ENCODE assay signal across 20 cellular contexts in genomic region chr7:47351233-47352154, GRCh38.
DNase-seq lines count a peak whose midpoint lies in the region; ATAC-seq and TF ChIP-seq lines count a peak whose summit lies in the region.
"Had no signal": no experiment of that assay in that cellular context is flagged by ENCODE, and none has a peak within 500 bp of the region (broad histone marks: within the 10 kb centered on the region; RNA-seq: fewer than 3 reads in every experiment).

No MANE protein-coding gene starts in this region.

- DNase-seq in NCI-H82 (lab: John Stamatoyannopoulos, UW) (peak; percentile 4), NCI-H82 treated with DMSO at 0.1 percent for 48 hours (lab: John Stamatoyannopoulos, UW; ENCODE audit: unreplicated experiment) (no peak), mesenteric fat pad (ENCODE audit: low spot score) (peak; percentile 67), ureter (ENCODE audit: low spot score) (peak; percentile 26), glutamatergic neuron (no peak), DMS153 treated with DMSO at 0.1 percent for 48 hours (lab: John Stamatoyannopoulos, UW; ENCODE audit: unreplicated experiment) (no peak)
- DNase-seq: activated CD4-positive, alpha-beta T cell treated with anti-CD3 and anti-CD28 coated beads for 48 hours; cortex of kidney; heart right ventricle; HFFc6; immature natural killer cell; NCI-H1436 treated with DMSO at 0.1 percent for 48 hours; NCI-H2227 treated with DMSO at 0.1 percent for 48 hours; occipital lobe; retina; RPMI8226; stimulated activated CD4-positive, alpha-beta T cell treated with anti-CD3 and anti-CD28 coated beads, Interleukin-12 subunit alpha, Interleukin-12 subunit beta, amount 100 ng/mL, for 4 hours had no signal

- no peak for TF ChIP-seq CTCF in glutamatergic neuron (IDR thresholded peaks at IDR 0.05; ENCODE audit: partially characterized antibody, unreplicated experiment)

- peaks cover 3% of the 10 kb centered on the region for H3K9me3 Mint-ChIP-seq in glutamatergic neuron (ENCODE audit: unreplicated experiment)
- H3K9me3 Mint-ChIP-seq: activated T-helper 2 cell treated with anti-CD3 and anti-CD28 coated beads, Interferon-gamma antibody, Interleukin-2, Interleukin-4, amounts not matched to agents 10 μg/mL and 5 μg/mL and 100 μg/mL, durations not matched to agents 14 hours and 24 hours and 36 hours; HFFc6; immature natural killer cell had no signal

- no peaks in the 10 kb centered on the region for H3K27me3 Mint-ChIP-seq in glutamatergic neuron (ENCODE audit: unreplicated experiment)

- peaks cover 10% of the 10 kb centered on the region for H3K4me1 Mint-ChIP-seq in glutamatergic neuron (ENCODE audit: low read depth, unreplicated experiment)
- H3K4me1 Mint-ChIP-seq: immature natural killer cell had no signal

- H3K27ac Mint-ChIP-seq in glutamatergic neuron (ENCODE audit: unreplicated experiment) = no peak overlapping the region
- H3K27ac Mint-ChIP-seq: activated T-helper 2 cell treated with anti-CD3 and anti-CD28 coated beads, Interferon-gamma antibody, Interleukin-2, Interleukin-4, amounts not matched to agents 10 μg/mL and 5 μg/mL and 100 μg/mL, durations not matched to agents 14 hours and 24 hours and 36 hours; HFFc6; immature natural killer cell had no signal

- ATAC-seq in SK-N-SH treated with all-trans-retinoic acid at 6 μM for 48 hours (0 out of 3 replicates have a peak, but pooled peaks have one; percentile 6), HG03354 (IDR thresholded peaks at IDR 0.05; ENCODE audit: poor library complexity, severe bottlenecking, unreplicated experiment) (no peak)

- no peak overlapping the region for H3K4me3 Mint-ChIP-seq in glutamatergic neuron (ENCODE audit: unreplicated experiment)
- H3K4me3 Mint-ChIP-seq: HFFc6, immature natural killer cell had no signal

- no peaks in the 10 kb centered on the region for H3K36me3 Mint-ChIP-seq in glutamatergic neuron (ENCODE audit: unreplicated experiment)
- H3K36me3 Mint-ChIP-seq: immature natural killer cell had no signal

TF ChIP-seq in SK-N-SH treated with all-trans-retinoic acid at 6 μM for 48 hours, 23 proteins besides CTCF, POLR2A, EP300 and RAD21:
- TF ChIP-seq ZNF565 (CRISPR knock-in tag; conservative IDR thresholded peaks at IDR 0.05; ENCODE audit: low read depth) = no peak
- TF ChIP-seq ZC3H10 (CRISPR knock-in tag; IDR thresholded peaks at IDR 0.05) = no peak
- no peak for TF ChIP-seq TSHZ2 (CRISPR knock-in tag; IDR thresholded peaks at IDR 0.05)
- TF ChIP-seq BACH2 (CRISPR knock-in tag; IDR thresholded peaks at IDR 0.05; ENCODE audit: borderline replicate concordance) = no peak
- no peak for TF ChIP-seq POU6F1 (CRISPR knock-in tag; IDR thresholded peaks at IDR 0.05; ENCODE audit: borderline replicate concordance, low read depth)
- TF ChIP-seq CSDC2 (CRISPR knock-in tag; IDR thresholded peaks at IDR 0.05) = no peak
- no peak for TF ChIP-seq TOX (CRISPR knock-in tag; IDR thresholded peaks at IDR 0.05; ENCODE audit: borderline replicate concordance)
- no peak for TF ChIP-seq OSR1 (CRISPR knock-in tag; IDR thresholded peaks at IDR 0.05)
- TF ChIP-seq CREB5 (CRISPR knock-in tag; IDR thresholded peaks at IDR 0.05; ENCODE audit: low read depth) = no peak
- TF ChIP-seq TCF4 (CRISPR knock-in tag; IDR thresholded peaks at IDR 0.05; ENCODE audit: borderline replicate concordance) = no peak
- TF ChIP-seq ZFP3 (CRISPR knock-in tag; IDR thresholded peaks at IDR 0.05) = no peak
- TF ChIP-seq ESRRG (CRISPR knock-in tag; IDR thresholded peaks at IDR 0.05) = no peak
- no peak for TF ChIP-seq CSRNP3 (CRISPR knock-in tag; IDR thresholded peaks at IDR 0.05)
- no peak for TF ChIP-seq ZNF70 (CRISPR knock-in tag; IDR thresholded peaks at IDR 0.05)
- no peak for TF ChIP-seq ARNTL (CRISPR knock-in tag; IDR thresholded peaks at IDR 0.05; ENCODE audit: borderline replicate concordance, low read depth)
- no peak for TF ChIP-seq ZFP30 (CRISPR knock-in tag; IDR thresholded peaks at IDR 0.05)
- no peak for TF ChIP-seq PPARA (CRISPR knock-in tag; IDR thresholded peaks at IDR 0.05; ENCODE audit: borderline replicate concordance)
- no peak for TF ChIP-seq RARB (CRISPR knock-in tag; IDR thresholded peaks at IDR 0.05)
- no peak for TF ChIP-seq SNAI2 (CRISPR knock-in tag; IDR thresholded peaks at IDR 0.05)
- TF ChIP-seq GLIS3 (CRISPR knock-in tag; IDR thresholded peaks at IDR 0.05) = no peak

Comparison
In these comparisons a context has a peak if more than half of its experiments do, and no peak if none do; other contexts are left out.
1. DNase-seq: peak in NCI-H82 (single experiment), mesenteric fat pad (single experiment) and ureter (single experiment); none in NCI-H82 treated with DMSO at 0.1 percent for 48 hours (single experiment), glutamatergic neuron (single experiment) and DMS153 treated with DMSO at 0.1 percent for 48 hours (single experiment).